Comparison of ENCODE assay signal across 19 cellular contexts in genomic region chr2:43391159-43391876, GRCh38.
DNase-seq lines count a peak whose midpoint lies in the region; ATAC-seq, FAIRE-seq and TF ChIP-seq lines count a peak whose summit lies in the region.
"Had no signal": no experiment of that assay in that cellular context is flagged by ENCODE, and none has a peak within 500 bp of the region (broad histone marks: within the 10 kb centered on the region; RNA-seq: fewer than 3 reads in every experiment).

No MANE protein-coding gene starts in this region.

- peaks cover 55% of the 10 kb centered on the region for H3K4me1 Mint-ChIP-seq in mesothelial cell of epicardium

- H3K9me3 ChIP-seq in ascending aorta (no peaks in the 10 kb centered on the region), subcutaneous abdominal adipose tissue (ENCODE audit: control insufficient read depth in 5 of 5, low read length in 5 of 5) (no peaks in the 10 kb centered on the region)
- H3K9me3 ChIP-seq: BE2C had no signal

- H3K36me3 ChIP-seq in ascending aorta (no peaks in the 10 kb centered on the region), subcutaneous abdominal adipose tissue (ENCODE audit: control insufficient read depth in 5 of 5, insufficient read depth in 5 of 5, low read length in 5 of 5) (peaks cover 0 to 3% (median 0%) of the 10 kb centered on the region in 5 donors)

- no peaks in the 10 kb centered on the region for H3K27me3 ChIP-seq in ascending aorta
- no peaks in the 10 kb centered on the region for H3K27me3 ChIP-seq in subcutaneous abdominal adipose tissue (ENCODE audit: control insufficient read depth in 5 of 5, insufficient read depth in 4 of 5, low read length in 5 of 5)
- H3K27me3 ChIP-seq: BE2C had no signal

- H3K27ac ChIP-seq in ascending aorta (peak overlapping the region; percentile 76 to 79), subcutaneous abdominal adipose tissue (ENCODE audit: low read depth, low read length) (peak overlapping the region; percentile 52)

- no peak for TF ChIP-seq CTCF in ascending aorta (IDR thresholded peaks at IDR 0.05)
- no peak for TF ChIP-seq CTCF in mesothelial cell of epicardium (IDR thresholded peaks at IDR 0.05; ENCODE audit: unreplicated experiment)

- no peak for TF ChIP-seq POLR2A in GM12891 (IDR thresholded peaks at IDR 0.05; ENCODE audit: low read depth, low read length)

- no peak overlapping the region for H3K9ac ChIP-seq in subcutaneous abdominal adipose tissue (ENCODE audit: low read length in 5 of 5)

- intact Hi-C loops in ascending aorta (cut with DNase I): loop anchor here (2.0 to 5.0 kb wide), 2 partner anchors 47 to 89 kb away; no protein-coding TSS in a partner anchor

- no peaks in the 10 kb centered on the region for H3K27me3 Mint-ChIP-seq in mesothelial cell of epicardium (ENCODE audit: low read depth)
- H3K27me3 Mint-ChIP-seq: activated naive CD8-positive, alpha-beta T cell treated with anti-CD3 and anti-CD28 coated beads for 36 hours; naive B cell had no signal

- H3K27ac Mint-ChIP-seq in mesothelial cell of epicardium: peak overlapping the region; percentile 55
- no peak overlapping the region for H3K27ac Mint-ChIP-seq in activated naive CD4-positive, alpha-beta T cell treated with anti-CD3 and anti-CD28 coated beads, Interleukin-2, amount 50 U/mL, for 72 hours
- H3K27ac Mint-ChIP-seq: activated naive CD8-positive, alpha-beta T cell treated with anti-CD3 and anti-CD28 coated beads for 36 hours had no signal

- H3K4me3 ChIP-seq in ascending aorta: peak overlapping the region in 1 of 2 donors; percentile 2
- H3K4me3 ChIP-seq in subcutaneous abdominal adipose tissue (ENCODE audit: low read depth in 1 of 5, low read length in 5 of 5): no peak overlapping the region

- H3K36me3 Mint-ChIP-seq in mesothelial cell of epicardium: peaks cover 5% of the 10 kb centered on the region
- peaks cover 7 to 16% of the 10 kb centered on the region in 2 donors for H3K36me3 Mint-ChIP-seq in activated naive CD4-positive, alpha-beta T cell treated with anti-CD3 and anti-CD28 coated beads, Interleukin-2, amount 50 U/mL, for 72 hours

- no peaks in the 10 kb centered on the region for H3K9me3 Mint-ChIP-seq in mesothelial cell of epicardium
- H3K9me3 Mint-ChIP-seq in activated naive CD4-positive, alpha-beta T cell treated with anti-CD3 and anti-CD28 coated beads, Interleukin-2, amount 50 U/mL, for 72 hours: no peaks in the 10 kb centered on the region
- H3K9me3 Mint-ChIP-seq: activated naive CD8-positive, alpha-beta T cell treated with anti-CD3 and anti-CD28 coated beads for 36 hours; naive B cell had no signal

- DNase-seq in GM12891 (ENCODE audit: insufficient read length, low spot score): no peak
- no peak for DNase-seq in ascending aorta (ENCODE audit: low spot score in 2 of 2)
- DNase-seq in mesothelial cell of epicardium (ENCODE audit: low spot score in 2 of 2, unreplicated experiment in 2 of 2): no peak
- no peak for DNase-seq in amniotic stem cell (lab: John Stamatoyannopoulos, UW)
- DNase-seq in DMS79 treated with DMSO at 0.1 percent for 48 hours (lab: John Stamatoyannopoulos, UW): no peak
- no peak for DNase-seq in activated naive CD4-positive, alpha-beta T cell treated with anti-CD3 and anti-CD28 coated beads, Interleukin-2, amount 50 U/mL, for 72 hours (ENCODE audit: low spot score in 2 of 2)
- no peak for DNase-seq in medulla oblongata (ENCODE audit: extremely low spot score)
- DNase-seq: activated CD4-positive, CD25-positive, alpha-beta regulatory T cell treated with anti-CD3 and anti-CD28 coated beads, Interleukin-2, amount 50 U/mL, for 72 hours; activated CD8-positive, alpha-beta memory T cell treated with anti-CD3 and anti-CD28 coated beads, Interleukin-2, amount 50 U/mL, for 48 hours; activated naive CD8-positive, alpha-beta T cell treated with anti-CD3 and anti-CD28 coated beads for 36 hours; BE2C; cerebellar nuclear complex; naive B cell; NCI-H1417 treated with DMSO at 0.1 percent for 48 hours; right cardiac atrium; stimulated activated CD4-positive, alpha-beta T cell treated with anti-CD3 and anti-CD28 coated beads, Interleukin-4, amount 100 ng/mL, for 4 hours; T-helper 1 cell had no signal

- ATAC-seq in activated naive CD4-positive, alpha-beta T cell treated with anti-CD3 and anti-CD28 coated beads, Interleukin-2, amount 50 U/mL, for 72 hours: no peak

- peak; percentile 65 for FAIRE-seq in GM12891 (lab: Jason Lieb, UNC)
- FAIRE-seq: H1 had no signal

- no peak overlapping the region for H3K4me3 Mint-ChIP-seq in mesothelial cell of epicardium
- H3K4me3 Mint-ChIP-seq: activated naive CD8-positive, alpha-beta T cell treated with anti-CD3 and anti-CD28 coated beads for 36 hours; naive B cell had no signal

- H3K4me1 ChIP-seq in ascending aorta (peaks cover 4 to 48% of the 10 kb centered on the region in 2 donors), subcutaneous abdominal adipose tissue (ENCODE audit: control insufficient read depth in 5 of 5, insufficient read depth in 5 of 5, low read length in 5 of 5) (peaks cover 3 to 25% (median 9%) of the 10 kb centered on the region in 5 donors)

TF ChIP-seq in GM12891, 5 proteins besides CTCF, POLR2A, EP300 and RAD21:
- TF ChIP-seq PAX5 (IDR thresholded peaks at IDR 0.05; ENCODE audit: insufficient read depth, low read length, severe bottlenecking) (no peak), TAF1 (IDR thresholded peaks at IDR 0.05; ENCODE audit: low read depth, low read length) (no peak), POU2F2 (IDR thresholded peaks at IDR 0.05; ENCODE audit: low read depth, low read length) (no peak), POLR2AphosphoS5 (IDR thresholded peaks at IDR 0.05; ENCODE audit: low read depth, low read length) (no peak), SPI1 (IDR thresholded peaks at IDR 0.05; ENCODE audit: low read depth, low read length) (no peak)
